Comparison of ENCODE assay signal across 8 cellular contexts in genomic region chr2:216012830-216013079, GRCh38. TPM values are rescaled to one million over a fixed set of nuclear protein-coding genes. Genes with fewer than 3 reads are reported as not detected.
DNase-seq lines count a peak whose midpoint lies in the region; ATAC-seq and TF ChIP-seq lines count a peak whose summit lies in the region.

No MANE protein-coding gene starts in this region.

- H3K4me2 ChIP-seq in mesenchymal stem cell (ENCODE audit: low read length, poor library complexity, severe bottlenecking), result peak overlapping the region; percentile 98

- H3K4me3 Mint-ChIP-seq in activated naive CD4-positive, alpha-beta T cell treated with anti-CD3 and anti-CD28 coated beads, Interleukin-2, amount 50 U/mL, for 24 hours, result peak overlapping the region; percentile 88
- H3K4me3 Mint-ChIP-seq in brain, result peak overlapping the region; percentile 82 to 94 (median 87)

- no peak overlapping the region for H3K4ac ChIP-seq in mesenchymal stem cell (ENCODE audit: low read depth in 1 of 2, low read length in 2 of 2)

- no peaks in the 10 kb centered on the region for H3K27me3 Mint-ChIP-seq in activated naive CD4-positive, alpha-beta T cell treated with anti-CD3 and anti-CD28 coated beads, Interleukin-2, amount 50 U/mL, for 24 hours
- peaks cover 5% of the 10 kb centered on the region for H3K27me3 Mint-ChIP-seq in brain

- no peak overlapping the region for H3K23ac ChIP-seq in mesenchymal stem cell (ENCODE audit: low read length in 2 of 2)

- no peak overlapping the region for H2AK5ac ChIP-seq in mesenchymal stem cell (ENCODE audit: low read length, severe bottlenecking)

- no peaks in the 10 kb centered on the region for H3K9me3 ChIP-seq in mesenchymal stem cell (ENCODE audit: control insufficient read depth, low read length)

- no peaks in the 10 kb centered on the region for H3K27me3 ChIP-seq in mesenchymal stem cell (ENCODE audit: control insufficient read depth in 1 of 2, insufficient read depth in 1 of 2, low read length in 2 of 2)

- H3K4me3 ChIP-seq in mesenchymal stem cell (ENCODE audit: insufficient read depth in 1 of 2, low read depth in 1 of 2, low read length in 2 of 2), result peak overlapping the region; percentile 86 to 91
- H3K4me3 ChIP-seq in urinary bladder (ENCODE audit: low read depth, low read length), result peak overlapping the region; percentile 74

- no peak overlapping the region for H2BK5ac ChIP-seq in mesenchymal stem cell (ENCODE audit: low read depth, low read length, poor library complexity, severe bottlenecking)

- WGBS in mesenchymal stem cell, result 5% methylated on average over 6 of the region's 6 CpGs
- 19% methylated on average over 6 of the region's 6 CpGs for WGBS in urinary bladder

- peaks cover 58% of the 10 kb centered on the region for H3K4me1 Mint-ChIP-seq in activated naive CD4-positive, alpha-beta T cell treated with anti-CD3 and anti-CD28 coated beads, Interleukin-2, amount 50 U/mL, for 24 hours
- peaks cover 39% of the 10 kb centered on the region for H3K4me1 Mint-ChIP-seq in brain

- no peak for ATAC-seq in GM18868 (IDR thresholded peaks at IDR 0.05; ENCODE audit: unreplicated experiment)

- H3K4me1 ChIP-seq in mesenchymal stem cell (ENCODE audit: control insufficient read depth, insufficient read depth, low read depth, low read length) (peaks cover 4% of the 10 kb centered on the region), urinary bladder (ENCODE audit: insufficient read depth) (peaks cover 2% of the 10 kb centered on the region)

- no peak overlapping the region for H3K27ac Mint-ChIP-seq in activated naive CD4-positive, alpha-beta T cell treated with anti-CD3 and anti-CD28 coated beads, Interleukin-2, amount 50 U/mL, for 24 hours
- H3K27ac Mint-ChIP-seq in brain, result peak overlapping the region; percentile 10 to 86 (median 29)

- H3K36me3 Mint-ChIP-seq in activated naive CD4-positive, alpha-beta T cell treated with anti-CD3 and anti-CD28 coated beads, Interleukin-2, amount 50 U/mL, for 24 hours, result peaks cover 1% of the 10 kb centered on the region
- peaks cover 5% of the 10 kb centered on the region for H3K36me3 Mint-ChIP-seq in brain

- no peak overlapping the region for H2BK120ac ChIP-seq in mesenchymal stem cell (ENCODE audit: low read depth, low read length)

- H3K9ac ChIP-seq in mesenchymal stem cell (ENCODE audit: low read length), result peak overlapping the region; percentile 88

- H3K9me3 Mint-ChIP-seq in activated naive CD4-positive, alpha-beta T cell treated with anti-CD3 and anti-CD28 coated beads, Interleukin-2, amount 50 U/mL, for 24 hours, result no peaks in the 10 kb centered on the region
- no peaks in the 10 kb centered on the region for H3K9me3 Mint-ChIP-seq in brain

- TF ChIP-seq CTCF in brain (conservative IDR thresholded peaks at IDR 0.05), result no peak

- no peak overlapping the region for H2BK12ac ChIP-seq in mesenchymal stem cell (ENCODE audit: low read length in 2 of 2)

- H3K79me1 ChIP-seq in mesenchymal stem cell (replicated peaks; ENCODE audit: low read length, poor library complexity, severe bottlenecking), result no peaks in the 10 kb centered on the region

- peak overlapping the region; percentile 69 for H2BK15ac ChIP-seq in mesenchymal stem cell (ENCODE audit: low read depth, poor library complexity, severe bottlenecking)

- H3K18ac ChIP-seq in mesenchymal stem cell (ENCODE audit: low read depth in 1 of 2, low read length in 2 of 2), result no peak overlapping the region

- H3K27ac ChIP-seq in mesenchymal stem cell (ENCODE audit: low read length, poor library complexity, severe bottlenecking), result no peak overlapping the region
- H3K27ac ChIP-seq in urinary bladder (ENCODE audit: low read depth), result no peak overlapping the region

- peak overlapping the region; percentile 95 for H4K8ac ChIP-seq in mesenchymal stem cell (ENCODE audit: low read length)

- H3K36me3 ChIP-seq in mesenchymal stem cell (ENCODE audit: control insufficient read depth in 1 of 2, insufficient read depth in 2 of 2, low read depth in 1 of 2, low read length in 2 of 2) (no peaks in the 10 kb centered on the region), urinary bladder (ENCODE audit: insufficient read depth) (no peaks in the 10 kb centered on the region)

- no peak overlapping the region for H3K14ac ChIP-seq in mesenchymal stem cell (ENCODE audit: low read length in 2 of 2)

- peak overlapping the region; percentile 94 for H2AFZ ChIP-seq in mesenchymal stem cell (ENCODE audit: low read depth, low read length)

- H4K91ac ChIP-seq in mesenchymal stem cell (ENCODE audit: low read length), result no peak overlapping the region

- no peak for DNase-seq in activated naive CD4-positive, alpha-beta T cell treated with Interleukin-2 at 50 U/mL for 16 hours
- DNase-seq in mesenchymal stem cell (no peak), HuH-7 (ENCODE audit: low spot score) (no peak)
- no peak for DNase-seq in activated CD4-positive, alpha-beta T cell treated with anti-CD3 and anti-CD28 coated beads, Interleukin-2, amount 50 U/mL, for 4 hours

RNA-seq across cellular contexts. Expression of gene MREG, which starts 0.6 kb away (rescaled TPM):
- polyA plus RNA-seq in brain (ENCODE audit: insufficient read depth, low read depth, low replicate concordance), result 8.5 TPM
- 1.2 TPM for polyA plus RNA-seq in mesenchymal stem cell (2013, experiment 1 of 2)
- 1.3 TPM for polyA plus RNA-seq in mesenchymal stem cell (2013, experiment 2 of 2)
- total RNA-seq in urinary bladder, result 3.4 TPM
- 0.89 TPM for polyA plus RNA-seq in urinary bladder
